Comparison of ENCODE assay signal across 19 cellular contexts in genomic region chr5:74810915-74811314, GRCh38. TPM values are rescaled to one million over a fixed set of nuclear protein-coding genes. Genes with fewer than 3 reads are reported as not detected.
DNase-seq lines count a peak whose midpoint lies in the region; ATAC-seq and TF ChIP-seq lines count a peak whose summit lies in the region.
"Had no signal": no experiment of that assay in that cellular context is flagged by ENCODE, and none has a peak within 500 bp of the region (broad histone marks: within the 10 kb centered on the region; RNA-seq: fewer than 3 reads in every experiment).

No MANE protein-coding gene starts in this region.

- DNase-seq in H4 (ENCODE audit: low spot score) (peak; percentile 66), MV-4-11 (lab: John Stamatoyannopoulos, UW) (peak; percentile 9), epithelial cell of esophagus (ENCODE audit: low read depth) (peak; percentile 94), retinal pigment epithelial cell (ENCODE audit: low read depth) (peak; percentile 24), germinal center (ENCODE audit: low spot score) (no peak), iPS-NIHi11 (ENCODE audit: low spot score) (no peak)
- DNase-seq: activated CD4-positive, alpha-beta T cell treated with anti-CD3 and anti-CD28 coated beads, Interleukin-2, amount 10 ng/mL, durations not matched to agents 7 days and 5 days; activated naive CD4-positive, alpha-beta T cell treated with anti-CD3 and anti-CD28 coated beads, Interleukin-2, amount 50 U/mL, for 16 hours; caudate nucleus; CD4-positive, alpha-beta memory T cell; dermis blood vessel endothelial cell; lower lobe of right lung; NCI-H146; psoas muscle; stimulated activated CD4-positive, alpha-beta T cell treated with anti-CD3 and anti-CD28 coated beads, Interleukin-2, amount 100 ng/mL, for 24 hours; stimulated activated naive B cell treated with anti-CD40 and anti-IgM and Interleukin-4, amounts not matched to agents 10 μg/mL and 1 μg/mL and 100 μg/mL, for 72 hours had no signal

- TF ChIP-seq CTCF in epithelial cell of esophagus (IDR thresholded peaks at IDR 0.05; ENCODE audit: insufficient read depth, low read depth, low read length, missing control alignments) = no peak
- no peak for TF ChIP-seq CTCF in retinal pigment epithelial cell (conservative IDR thresholded peaks at IDR 0.05; ENCODE audit: low read depth, low read length)

- ATAC-seq in GM18511 (IDR thresholded peaks at IDR 0.05; ENCODE audit: unreplicated experiment) = no peak
- ATAC-seq: lower lobe of right lung; psoas muscle; stimulated activated naive B cell treated with anti-CD40 and anti-IgM and Interleukin-4, amounts not matched to agents 10 μg/mL and 1 μg/mL and 100 μg/mL, for 72 hours had no signal

- H3K4me3 ChIP-seq in epithelial cell of esophagus (ENCODE audit: low read length) = no peak overlapping the region
- no peak overlapping the region for H3K4me3 ChIP-seq in retinal pigment epithelial cell (ENCODE audit: low read length)
- H3K4me3 ChIP-seq: hepatocyte, lower lobe of right lung, psoas muscle, skin epidermis had no signal

RNA-seq across cellular contexts. Expression of gene NSA2, which starts 43.9 kb away (rescaled TPM):
- total RNA-seq in H4 (2014; rRNA removed; shearing (Covaris generic)) = 108 and 128 TPM in 2 replicates

RNA-seq across cellular contexts. Expression of gene GFM2, which starts 44.0 kb away (rescaled TPM):
- total RNA-seq in H4 (2014; rRNA removed; shearing (Covaris generic)) = 48.5 and 53.2 TPM in 2 replicates

RNA-seq across cellular contexts. Expression of gene FAM169A, which starts 55.3 kb away (rescaled TPM):
- 7.1 and 7.6 TPM in 2 replicates for total RNA-seq in H4 (2014; rRNA removed; shearing (Covaris generic))

Comparison
In these comparisons a context has a peak if more than half of its experiments do, and no peak if none do; other contexts are left out.
1. DNase-seq: peak in H4 (single experiment), MV-4-11 (single experiment), epithelial cell of esophagus (single experiment) and retinal pigment epithelial cell (single experiment); none in germinal center (single experiment) and iPS-NIHi11 (single experiment).